ENCODE assay signal across 12 cellular contexts in genomic region chr12:46959484-46959883, GRCh38.
A peak's percentile ranks its signal among the peaks of the same experiment; 100 is the strongest.
DNase-seq lines count a peak whose midpoint lies in the region; ATAC-seq and TF ChIP-seq lines count a peak whose summit lies in the region.
"Had no signal": no experiment of that assay in that cellular context is flagged by ENCODE, and none has a peak within 500 bp of the region (broad histone marks: within the 10 kb centered on the region; RNA-seq: fewer than 3 reads in every experiment).

No MANE protein-coding gene starts in this region.

- H3K27ac ChIP-seq in coronary artery: no peak overlapping the region
- H3K27ac ChIP-seq: hepatocyte had no signal

- DNase-seq in AG10803 (ENCODE audit: low read depth) (peak; percentile 89), MG63 (peak; percentile 69), astrocyte of the hippocampus (ENCODE audit: low read depth, low spot score) (peak; percentile 43), medulla oblongata (ENCODE audit: extremely low spot score) (peak; percentile 22), coronary artery (ENCODE audit: low spot score) (no peak), anterior cingulate cortex (lab: John Stamatoyannopoulos, UW) (no peak)
- DNase-seq: activated T-cell treated with anti-CD3 and anti-CD28 coated beads, Interleukin-2, amount 50 U/mL, for 4 hours; CD4-positive, alpha-beta memory T cell; stimulated activated CD8-positive, alpha-beta memory T cell treated with anti-CD3 and anti-CD28 coated beads, Interleukin-4, amount 100 ng/mL, for 48 hours had no signal

- H3K36me3 ChIP-seq in MG63: no peaks in the 10 kb centered on the region

- ATAC-seq in HG02840 (IDR thresholded peaks at IDR 0.05; ENCODE audit: low FRiP score, unreplicated experiment): no peak
- no peak for ATAC-seq in GM18861 (IDR thresholded peaks at IDR 0.05; ENCODE audit: unreplicated experiment)
- ATAC-seq: activated T-cell treated with anti-CD3 and anti-CD28 coated beads, Interleukin-2, amount 50 U/mL, for 4 hours had no signal

- TF ChIP-seq CTCF in AG10803 (conservative IDR thresholded peaks at IDR 0.05; ENCODE audit: low read length) (no peak), coronary artery (IDR thresholded peaks at IDR 0.05) (no peak)

- no peaks in the 10 kb centered on the region for H3K9me3 ChIP-seq in MG63

- H3K4me3 ChIP-seq in AG10803 (ENCODE audit: low read length) (no peak overlapping the region), MG63 (no peak overlapping the region), coronary artery (no peak overlapping the region)
- H3K4me3 ChIP-seq: hepatocyte had no signal

- no peaks in the 10 kb centered on the region for H3K27me3 ChIP-seq in MG63
- H3K27me3 ChIP-seq: hepatocyte had no signal

Comparison
In these comparisons a context has a peak if more than half of its experiments do, and no peak if none do; other contexts are left out.
1. DNase-seq: peak in AG10803 (single experiment), MG63 (single experiment), astrocyte of the hippocampus (single experiment) and medulla oblongata (single experiment); none in coronary artery (single experiment) and anterior cingulate cortex (0 of 58).